1 cellular context compared by ENCODE assay signal in genomic region chr2:219280682-219281081, GRCh38.
TF ChIP-seq lines count a peak whose summit lies in the region.

No MANE protein-coding gene starts in this region.

TF ChIP-seq in HepG2, 621 proteins besides CTCF, POLR2A, EP300 and RAD21:
- TF ChIP-seq FOXA3 (CRISPR knock-in tag; IDR thresholded peaks at IDR 0.05) (no peak), AGO2 (optimal IDR thresholded peaks at IDR 0.05; ENCODE audit: low read depth, low read length) (no peak), RBM39 (IDR thresholded peaks at IDR 0.05; ENCODE audit: low read depth, low read length, poor library complexity, severe bottlenecking) (no peak), ZNF431 (CRISPR knock-in tag; IDR thresholded peaks at IDR 0.05; ENCODE audit: borderline replicate concordance, low read depth) (no peak)
